Comparison of ENCODE assay signal across 17 cellular contexts in the genomic region with DNA sequence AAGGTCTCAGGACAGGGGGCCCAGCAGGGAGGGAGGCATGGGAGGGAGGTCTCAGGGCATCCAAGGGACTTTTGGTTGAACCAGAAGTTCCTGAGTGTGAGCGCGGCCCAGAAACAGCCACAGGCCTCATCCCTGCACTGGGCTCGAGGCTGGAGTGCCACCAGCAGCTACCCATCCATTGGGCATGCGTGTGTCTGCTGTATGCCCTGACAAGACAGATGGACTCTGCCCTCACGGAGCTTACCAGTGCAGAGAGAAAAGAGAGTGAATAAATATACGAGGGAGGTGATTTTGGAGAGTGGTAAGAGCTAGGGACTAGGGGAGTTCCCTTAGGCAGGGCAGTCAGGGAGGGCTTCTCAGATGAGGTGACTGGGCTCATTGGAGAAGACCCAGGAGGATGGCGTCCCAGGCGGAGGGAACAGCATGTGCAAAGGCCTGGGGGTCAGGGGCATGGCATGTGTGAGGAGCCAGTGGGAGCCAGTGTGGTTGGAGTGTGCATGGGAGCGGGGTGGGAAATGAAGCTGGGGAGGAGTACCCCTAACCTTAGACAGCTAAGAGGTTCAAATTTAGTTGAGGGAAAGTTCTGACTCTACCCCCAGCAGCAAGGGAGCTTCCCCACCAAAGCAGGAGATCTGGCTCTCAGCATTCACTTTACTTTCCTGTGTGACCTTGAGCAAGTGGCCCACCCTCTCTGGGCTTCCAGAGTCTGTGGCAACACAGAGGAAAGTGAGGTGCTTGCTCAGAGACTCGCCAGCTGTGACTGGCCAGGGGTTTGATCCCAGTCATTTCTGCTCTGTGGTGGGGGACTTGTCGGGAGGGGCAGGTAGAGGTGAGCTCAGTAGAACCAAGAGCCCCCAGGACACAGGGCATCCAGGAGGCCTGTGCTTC.
"Had no signal": no experiment of that assay in that cellular context is flagged by ENCODE, and none has a peak within 500 bp of the region (broad histone marks: within the 10 kb centered on the region; RNA-seq: fewer than 3 reads in every experiment).

No MANE protein-coding gene starts in this region.

- ATAC-seq: activated T-cell treated with anti-CD3 and anti-CD28 coated beads, Interleukin-2, amount 50 U/mL, for 72 hours; body of pancreas; foreskin keratinocyte; lower lobe of right lung had no signal

- H3K27me3 Mint-ChIP-seq: activated B cell treated with CpG ODN at 0.5 μM for 24 hours; activated naive CD8-positive, alpha-beta T cell; central memory CD8-positive, alpha-beta T cell had no signal

- H3K36me3 Mint-ChIP-seq: activated naive CD8-positive, alpha-beta T cell had no signal

- H3K27ac Mint-ChIP-seq: activated B cell treated with CpG ODN at 0.5 μM for 24 hours; activated naive CD8-positive, alpha-beta T cell; activated T-cell treated with anti-CD3 and anti-CD28 coated beads, Interleukin-2, amount 50 U/mL, for 72 hours had no signal

- DNase-seq: activated B cell treated with CpG ODN at 0.5 μM for 24 hours; activated CD4-positive, alpha-beta T cell treated with anti-CD3 and anti-CD28 coated beads for 48 hours; activated CD8-positive, alpha-beta memory T cell treated with anti-CD3 and anti-CD28 coated beads, Interleukin-2, amount 50 U/mL, for 48 hours; activated gamma-delta T cell; activated T-cell treated with anti-CD3 and anti-CD28 coated beads, Interleukin-2, amount 50 U/mL, for 72 hours; amniotic stem cell; body of pancreas; cortex of kidney; effector CD8-positive, alpha-beta T cell; foreskin keratinocyte; lower lobe of right lung; midbrain; nucleus accumbens; stomach had no signal

- H3K27me3 ChIP-seq: body of pancreas, foreskin keratinocyte, stomach, testis had no signal

- H3K4me3 Mint-ChIP-seq: activated B cell treated with CpG ODN at 0.5 μM for 24 hours; activated naive CD8-positive, alpha-beta T cell; activated T-cell treated with anti-CD3 and anti-CD28 coated beads, Interleukin-2, amount 50 U/mL, for 72 hours; central memory CD8-positive, alpha-beta T cell had no signal

- H3K4me3 ChIP-seq: body of pancreas, lower lobe of right lung, stomach, testis had no signal

- H3K9me3 ChIP-seq: body of pancreas, lower lobe of right lung, stomach, testis had no signal

- H3K27ac ChIP-seq: body of pancreas, foreskin keratinocyte, lower lobe of right lung, stomach, testis had no signal

- H3K9me3 Mint-ChIP-seq: activated B cell treated with CpG ODN at 0.5 μM for 24 hours; activated T-cell treated with anti-CD3 and anti-CD28 coated beads, Interleukin-2, amount 50 U/mL, for 72 hours; central memory CD8-positive, alpha-beta T cell had no signal
